Comparison of ENCODE assay signal across 9 cellular contexts in the genomic region with DNA sequence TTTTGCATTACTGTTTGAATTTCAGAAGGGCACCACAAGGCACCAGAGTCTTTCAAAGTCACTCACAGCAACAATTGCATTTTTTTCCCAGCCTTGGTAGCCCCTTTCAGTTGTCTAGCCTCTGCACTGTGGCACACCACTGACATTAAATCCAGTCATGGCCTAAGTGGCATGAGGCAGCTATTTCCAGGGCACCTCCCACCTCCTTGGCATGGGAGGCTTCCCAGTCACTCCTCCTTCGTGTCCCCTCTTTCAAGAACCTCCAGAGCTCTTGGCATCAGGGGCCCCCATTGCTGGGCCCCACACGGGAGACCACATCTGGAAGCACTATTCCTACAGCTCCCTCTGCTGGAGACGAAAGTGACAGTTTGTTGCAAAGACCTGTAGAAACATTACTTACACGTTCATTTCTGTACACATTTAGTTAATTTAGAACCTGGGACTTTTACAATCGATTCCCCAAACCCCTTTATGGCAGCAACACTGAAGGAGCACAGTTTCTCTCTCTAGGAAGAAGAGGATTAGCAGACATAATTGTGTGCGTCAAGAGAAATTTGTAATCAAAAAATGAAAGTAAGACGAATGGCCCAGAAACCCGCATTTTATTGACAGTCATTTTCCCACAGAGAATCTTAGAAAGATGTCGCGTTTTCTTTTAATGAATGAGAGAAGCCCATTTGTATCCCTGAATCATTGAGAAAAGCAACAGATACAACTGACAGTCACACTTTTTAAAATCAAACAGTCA. TPM values are rescaled to one million over a fixed set of nuclear protein-coding genes. Genes with fewer than 3 reads are reported as not detected.
DNase-seq lines count a peak whose midpoint lies in the region; ATAC-seq, FAIRE-seq and TF ChIP-seq lines count a peak whose summit lies in the region.
"Had no signal": no experiment of that assay in that cellular context is flagged by ENCODE, and none has a peak within 500 bp of the region (broad histone marks: within the 10 kb centered on the region; RNA-seq: fewer than 3 reads in every experiment).

No MANE protein-coding gene starts in this region.

- H3K4me1 Mint-ChIP-seq in activated CD4-positive, alpha-beta T cell treated with anti-CD3 and anti-CD28 coated beads for 36 hours: peaks cover 42% of the 10 kb centered on the region
- peaks cover 19% of the 10 kb centered on the region for H3K4me1 Mint-ChIP-seq in osteocyte (ENCODE audit: unreplicated experiment)

- ATAC-seq in activated CD4-positive, alpha-beta T cell treated with anti-CD3 and anti-CD28 coated beads for 36 hours: peak; percentile 59
- ATAC-seq in GM18907 (IDR thresholded peaks at IDR 0.05; ENCODE audit: unreplicated experiment) (no peak), GM18909 (IDR thresholded peaks at IDR 0.05; ENCODE audit: poor library complexity, unreplicated experiment) (no peak), GM19351 (IDR thresholded peaks at IDR 0.05; ENCODE audit: unreplicated experiment) (no peak)
- ATAC-seq: naive thymus-derived CD4-positive, alpha-beta T cell had no signal

- POLR2A ChIA-PET in activated CD4-positive, alpha-beta T cell treated with anti-CD3 and anti-CD28 coated beads for 36 hours (lab: Charles Lee): interaction anchor here (1.1 kb wide), 2 partner anchors 8 to 13 kb away, joined by 3 read pairs; no protein-coding TSS in a partner anchor

- peaks cover 11% of the 10 kb centered on the region for H3K36me3 ChIP-seq in bronchial epithelial cell (ENCODE audit: control insufficient read depth, insufficient read depth, low read length)

- FAIRE-seq in bronchial epithelial cell (lab: Jason Lieb, UNC): no peak

- CTCF ChIA-PET in activated CD4-positive, alpha-beta T cell treated with anti-CD3 and anti-CD28 coated beads for 36 hours (lab: Charles Lee): interaction anchor here (0.8 to 1.6 kb wide), 11 partner anchors 8 to 966 kb away, joined by 3 to 9 read pairs (median 3); partner anchors contain the start of gene ICMT

- peaks cover 11% of the 10 kb centered on the region for H3K27me3 Mint-ChIP-seq in activated CD4-positive, alpha-beta T cell treated with anti-CD3 and anti-CD28 coated beads for 36 hours
- H3K27me3 Mint-ChIP-seq in osteocyte (ENCODE audit: unreplicated experiment): peaks cover 20% of the 10 kb centered on the region

- H3K27ac Mint-ChIP-seq in activated CD4-positive, alpha-beta T cell treated with anti-CD3 and anti-CD28 coated beads for 36 hours: peak overlapping the region; percentile 53
- H3K27ac Mint-ChIP-seq in osteocyte (ENCODE audit: unreplicated experiment): no peak overlapping the region
- H3K27ac Mint-ChIP-seq: naive thymus-derived CD4-positive, alpha-beta T cell had no signal

- no peaks in the 10 kb centered on the region for H3K9me3 Mint-ChIP-seq in activated CD4-positive, alpha-beta T cell treated with anti-CD3 and anti-CD28 coated beads for 36 hours (ENCODE audit: low read depth)
- H3K9me3 Mint-ChIP-seq in osteocyte (ENCODE audit: unreplicated experiment): no peaks in the 10 kb centered on the region

- H3K4me3 ChIP-seq in bronchial epithelial cell (ENCODE audit: low read depth, low read length): no peak overlapping the region

- peak; percentile 53 for TF ChIP-seq CTCF in bronchial epithelial cell (IDR thresholded peaks at IDR 0.05; ENCODE audit: insufficient read depth, low read length, severe bottlenecking)
- TF ChIP-seq CTCF in osteocyte (IDR thresholded peaks at IDR 0.05): peak; percentile 55

- no peak overlapping the region for H3K4me3 Mint-ChIP-seq in activated CD4-positive, alpha-beta T cell treated with anti-CD3 and anti-CD28 coated beads for 36 hours
- H3K4me3 Mint-ChIP-seq in osteocyte (ENCODE audit: unreplicated experiment): no peak overlapping the region
- H3K4me3 Mint-ChIP-seq: naive thymus-derived CD4-positive, alpha-beta T cell had no signal

- H3K27me3 ChIP-seq in bronchial epithelial cell (ENCODE audit: control insufficient read depth, insufficient read depth, low read length): peaks cover 4% of the 10 kb centered on the region

- peaks cover 45% of the 10 kb centered on the region for H3K36me3 Mint-ChIP-seq in activated CD4-positive, alpha-beta T cell treated with anti-CD3 and anti-CD28 coated beads for 36 hours (ENCODE audit: low read depth)
- peaks cover 38% of the 10 kb centered on the region for H3K36me3 Mint-ChIP-seq in osteocyte (ENCODE audit: unreplicated experiment)

- DNase-seq in activated CD4-positive, alpha-beta T cell treated with anti-CD3 and anti-CD28 coated beads for 36 hours: peak; percentile 52
- DNase-seq in activated CD4-positive, alpha-beta T cell treated with anti-CD3 and anti-CD28 coated beads, Interleukin-2, amount 50 U/mL, for 1 hour: no peak
- DNase-seq in MV-4-11 (lab: John Stamatoyannopoulos, UW) (peak; percentile 23), bronchial epithelial cell (ENCODE audit: low read depth) (peak; percentile 29), osteocyte (ENCODE audit: extremely low spot score, unreplicated experiment) (no peak)

- intact Hi-C loops in activated CD4-positive, alpha-beta T cell treated with anti-CD3 and anti-CD28 coated beads for 36 hours (cut with DNase I, micrococcal nuclease): loop anchor here in 1 of 2 experiments (1.0 kb wide), 1 partner anchor 77 kb away; no protein-coding TSS in a partner anchor

RNA-seq across cellular contexts. Expression of gene CHD5, which starts 5.7 kb away (rescaled TPM):
- total RNA-seq in activated CD4-positive, alpha-beta T cell treated with anti-CD3 and anti-CD28 coated beads for 36 hours: under 1 TPM; 0.25 to 0.76 TPM
- total RNA-seq in bronchial epithelial cell (0.13 and 0.26 TPM in 2 replicates), osteocyte (0.16 and 0.43 TPM in 2 replicates)

RNA-seq across cellular contexts. Expression of gene RPL22, which starts 13.6 kb away (rescaled TPM):
- 100 to 1,000 TPM; 392 to 475 TPM for total RNA-seq in activated CD4-positive, alpha-beta T cell treated with anti-CD3 and anti-CD28 coated beads for 36 hours
- total RNA-seq in bronchial epithelial cell: 153 and 194 TPM in 2 replicates
- total RNA-seq in osteocyte: 359 and 373 TPM in 2 replicates

RNA-seq across cellular contexts. Expression of gene RNF207, which starts 20.1 kb away (rescaled TPM):
- total RNA-seq in activated CD4-positive, alpha-beta T cell treated with anti-CD3 and anti-CD28 coated beads for 36 hours: 10 to 100 TPM; 13.5 to 15.2 TPM
- total RNA-seq in bronchial epithelial cell (6.4 and 6.6 TPM in 2 replicates), osteocyte (12.4 TPM in 2 replicates)

RNA-seq across cellular contexts. Expression of gene ICMT, which starts 50.0 kb away (rescaled TPM):
- total RNA-seq in activated CD4-positive, alpha-beta T cell treated with anti-CD3 and anti-CD28 coated beads for 36 hours: 10 to 100 TPM; 31.9 to 35.4 TPM
- total RNA-seq in bronchial epithelial cell (43.3 and 53.4 TPM in 2 replicates), osteocyte (74.7 and 81.1 TPM in 2 replicates)

RNA-seq across cellular contexts. Expression of gene HES3, which starts 58.2 kb away (rescaled TPM):
- total RNA-seq in activated CD4-positive, alpha-beta T cell treated with anti-CD3 and anti-CD28 coated beads for 36 hours: not detected
- total RNA-seq in bronchial epithelial cell (not detected in 2 replicates), osteocyte (not detected in 2 replicates)
- total RNA-seq: naive thymus-derived CD4-positive, alpha-beta T cell had no signal

Comparison
In these comparisons a context has a peak if more than half of its experiments do, and no peak if none do; other contexts are left out.
1. DNase-seq: peak in activated CD4-positive, alpha-beta T cell treated with anti-CD3 and anti-CD28 coated beads for 36 hours (single experiment), MV-4-11 (single experiment) and bronchial epithelial cell (single experiment); none in activated CD4-positive, alpha-beta T cell treated with anti-CD3 and anti-CD28 coated beads, Interleukin-2, amount 50 U/mL, for 1 hour (single experiment) and osteocyte (single experiment).